ENCODE assay signal across 9 cellular contexts in genomic region chr1:204523605-204524215, GRCh38. TPM values are rescaled to one million over a fixed set of nuclear protein-coding genes. Genes with fewer than 3 reads are reported as not detected.
DNase-seq lines count a peak whose midpoint lies in the region; ATAC-seq and TF ChIP-seq lines count a peak whose summit lies in the region.
"Had no signal": no experiment of that assay in that cellular context is flagged by ENCODE, and none has a peak within 500 bp of the region (broad histone marks: within the 10 kb centered on the region; RNA-seq: fewer than 3 reads in every experiment).

No MANE protein-coding gene starts in this region.

- peaks cover 33% of the 10 kb centered on the region for H3K4me1 Mint-ChIP-seq in activated naive CD8-positive, alpha-beta T cell treated with anti-CD3 and anti-CD28 coated beads, Interleukin-2, amount 10 ng/mL, durations not matched to agents 7 days and 5 days
- peaks cover 40 to 44% of the 10 kb centered on the region in 2 donors for H3K4me1 Mint-ChIP-seq in natural killer cell treated with Interleukin-12 subunit alpha and Interleukin-12 subunit beta and Interleukin-15 and Interleukin-18, amount 100 ng/mL, for 72 hours (ENCODE audit: low read depth in 2 of 2)

- peak overlapping the region in 4 of 8 donors; percentile 31 to 55 (median 54) for H3K27ac ChIP-seq in spleen
- H3K27ac ChIP-seq: tibial artery had no signal

- H3K36me3 ChIP-seq in spleen = peaks cover 6 to 69% (median 40%) of the 10 kb centered on the region in 6 donors

- DNase-seq in SIG-M5 treated with dmso at 0.1 percent for 504 hours (lab: John Stamatoyannopoulos, UW; ENCODE audit: unreplicated experiment) (peak; percentile 43), SIG-M5 (lab: John Stamatoyannopoulos, UW) (no peak), LoVo (ENCODE audit: low spot score) (peak; percentile 82), spleen (no peak), retina (no peak)
- DNase-seq in activated naive CD8-positive, alpha-beta T cell treated with anti-CD3 and anti-CD28 coated beads, Interleukin-2, amount 10 ng/mL, durations not matched to agents 7 days and 5 days = no peak
- DNase-seq in natural killer cell treated with Interleukin-12 subunit alpha and Interleukin-12 subunit beta and Interleukin-15 and Interleukin-18, amount 100 ng/mL, for 72 hours (ENCODE audit: low spot score) = no peak
- DNase-seq: tibial artery had no signal

- no peaks in the 10 kb centered on the region for H3K27me3 ChIP-seq in spleen (replicated peaks in 1 of 7)
- H3K27me3 ChIP-seq: tibial artery had no signal

- ATAC-seq in activated naive CD8-positive, alpha-beta T cell treated with anti-CD3 and anti-CD28 coated beads, Interleukin-2, amount 10 ng/mL, durations not matched to agents 7 days and 5 days (ENCODE audit: low read depth) = no peak
- no peak for ATAC-seq in natural killer cell treated with Interleukin-12 subunit alpha and Interleukin-12 subunit beta and Interleukin-15 and Interleukin-18, amount 100 ng/mL, for 72 hours
- ATAC-seq in GM19397 (IDR thresholded peaks at IDR 0.05; ENCODE audit: unreplicated experiment) = no peak

- POLR2A ChIA-PET in activated naive CD8-positive, alpha-beta T cell treated with anti-CD3 and anti-CD28 coated beads, Interleukin-2, amount 10 ng/mL, durations not matched to agents 7 days and 5 days (lab: Charles Lee) = interaction anchor here (0.6 to 2.7 kb wide), 5 partner anchors 7 to 29 kb away, joined by 3 to 14 read pairs (median 4); partner anchors contain the start of gene MDM4

- H3K27me3 Mint-ChIP-seq in activated naive CD8-positive, alpha-beta T cell treated with anti-CD3 and anti-CD28 coated beads, Interleukin-2, amount 10 ng/mL, durations not matched to agents 7 days and 5 days = no peaks in the 10 kb centered on the region
- H3K27me3 Mint-ChIP-seq in natural killer cell treated with Interleukin-12 subunit alpha and Interleukin-12 subunit beta and Interleukin-15 and Interleukin-18, amount 100 ng/mL, for 72 hours = no peaks in the 10 kb centered on the region

- peak overlapping the region; percentile 51 for H3K27ac Mint-ChIP-seq in activated naive CD8-positive, alpha-beta T cell treated with anti-CD3 and anti-CD28 coated beads, Interleukin-2, amount 10 ng/mL, durations not matched to agents 7 days and 5 days
- H3K27ac Mint-ChIP-seq in natural killer cell treated with Interleukin-12 subunit alpha and Interleukin-12 subunit beta and Interleukin-15 and Interleukin-18, amount 100 ng/mL, for 72 hours = peak overlapping the region; percentile 20 to 28

- peaks cover 8% of the 10 kb centered on the region for H3K9me3 Mint-ChIP-seq in activated naive CD8-positive, alpha-beta T cell treated with anti-CD3 and anti-CD28 coated beads, Interleukin-2, amount 10 ng/mL, durations not matched to agents 7 days and 5 days
- no peaks in the 10 kb centered on the region for H3K9me3 Mint-ChIP-seq in natural killer cell treated with Interleukin-12 subunit alpha and Interleukin-12 subunit beta and Interleukin-15 and Interleukin-18, amount 100 ng/mL, for 72 hours

- no peak overlapping the region for H3K4me3 ChIP-seq in spleen
- H3K4me3 ChIP-seq: tibial artery had no signal

- intact Hi-C loops in spleen (cut with DNase I; ENCODE audit: low total_unique reads) = no loop called here

- H3K4me1 ChIP-seq in spleen = peaks cover 38 to 78% (median 55%) of the 10 kb centered on the region in 6 donors

- no peak for TF ChIP-seq POLR2A in spleen (IDR thresholded peaks at IDR 0.05)

- peaks cover 53% of the 10 kb centered on the region for H3K36me3 Mint-ChIP-seq in activated naive CD8-positive, alpha-beta T cell treated with anti-CD3 and anti-CD28 coated beads, Interleukin-2, amount 10 ng/mL, durations not matched to agents 7 days and 5 days
- H3K36me3 Mint-ChIP-seq in natural killer cell treated with Interleukin-12 subunit alpha and Interleukin-12 subunit beta and Interleukin-15 and Interleukin-18, amount 100 ng/mL, for 72 hours = peaks cover 25% of the 10 kb centered on the region

- TF ChIP-seq CTCF in spleen (IDR thresholded peaks at IDR 0.05 in 8 of 11, conservative IDR thresholded peaks at IDR 0.05 in 3 of 11) = no peak

- H3K9me3 ChIP-seq in spleen = peaks cover 0 to 10% (median 6%) of the 10 kb centered on the region in 8 donors
- H3K9me3 ChIP-seq: tibial artery had no signal

- H3K4me3 Mint-ChIP-seq in activated naive CD8-positive, alpha-beta T cell treated with anti-CD3 and anti-CD28 coated beads, Interleukin-2, amount 10 ng/mL, durations not matched to agents 7 days and 5 days = peak overlapping the region; percentile 51
- no peak overlapping the region for H3K4me3 Mint-ChIP-seq in natural killer cell treated with Interleukin-12 subunit alpha and Interleukin-12 subunit beta and Interleukin-15 and Interleukin-18, amount 100 ng/mL, for 72 hours

- 85 to 92% (median 87%) methylated on average over 9 of the region's 9 CpGs for WGBS in spleen, 5 donors

RNA-seq across cellular contexts. Expression of gene MDM4, which starts 7.5 kb away (rescaled TPM):
- 100 to 1,000 TPM; 118 to 143 TPM for total RNA-seq in activated naive CD8-positive, alpha-beta T cell treated with anti-CD3 and anti-CD28 coated beads, Interleukin-2, amount 10 ng/mL, durations not matched to agents 7 days and 5 days
- total RNA-seq in natural killer cell treated with Interleukin-12 subunit alpha and Interleukin-12 subunit beta and Interleukin-15 and Interleukin-18, amount 100 ng/mL, for 72 hours = 100 to 1,000 TPM; 104 to 151 TPM
- total RNA-seq in spleen = 100 to 1,000 TPM; 112 to 192 (median 163) TPM
- polyA plus RNA-seq in spleen = 10 to 100 TPM; 10.6 to 16.8 (median 13.8) TPM

RNA-seq across cellular contexts. Expression of gene PIK3C2B, which starts 29.1 kb away (rescaled TPM):
- total RNA-seq in activated naive CD8-positive, alpha-beta T cell treated with anti-CD3 and anti-CD28 coated beads, Interleukin-2, amount 10 ng/mL, durations not matched to agents 7 days and 5 days = 10 to 100 TPM; 37.1 to 41.8 TPM
- total RNA-seq in natural killer cell treated with Interleukin-12 subunit alpha and Interleukin-12 subunit beta and Interleukin-15 and Interleukin-18, amount 100 ng/mL, for 72 hours = 10 to 100 TPM; 14.2 to 28.7 TPM
- 10 to 100 TPM; 45.8 to 72.2 (median 66.5) TPM for total RNA-seq in spleen
- polyA plus RNA-seq in spleen = 10 to 100 TPM in 2 of 3 donors, 1 to 10 TPM in 1; 9.5 to 22.4 (median 10.8) TPM

Comparison
In these comparisons a context has a peak if more than half of its experiments do, and no peak if none do; other contexts are left out.
1. DNase-seq: peak in SIG-M5 treated with dmso at 0.1 percent for 504 hours (single experiment) and LoVo (single experiment); none in SIG-M5 (single experiment), activated naive CD8-positive, alpha-beta T cell treated with anti-CD3 and anti-CD28 coated beads, Interleukin-2, amount 10 ng/mL, durations not matched to agents 7 days and 5 days (single experiment), natural killer cell treated with Interleukin-12 subunit alpha and Interleukin-12 subunit beta and Interleukin-15 and Interleukin-18, amount 100 ng/mL, for 72 hours (single experiment), spleen (single experiment) and retina (single experiment).